Comparison of ENCODE assay signal across 9 cellular contexts in genomic region chr1:183567584-183567983, GRCh38. TPM values are rescaled to one million over a fixed set of nuclear protein-coding genes. Genes with fewer than 3 reads are reported as not detected.
DNase-seq lines count a peak whose midpoint lies in the region; ATAC-seq, FAIRE-seq and TF ChIP-seq lines count a peak whose summit lies in the region.
"Had no signal": no experiment of that assay in that cellular context is flagged by ENCODE, and none has a peak within 500 bp of the region (broad histone marks: within the 10 kb centered on the region; RNA-seq: fewer than 3 reads in every experiment).

No MANE protein-coding gene starts in this region.

- peak; percentile 80 for ATAC-seq in GM12878

- 77% methylated on average over 5 of the region's 5 CpGs for WGBS in GM12878 (ENCODE audit: insufficient coverage, insufficient replicate concordance, low lambda C conversion rate, missing lambda C conversion rate)
- WGBS in hepatocyte (ENCODE audit: low lambda C conversion rate, missing lambda C conversion rate) = 95% methylated on average over 5 of the region's 5 CpGs

- H3K36me3 ChIP-seq in GM12878 (ENCODE audit: control insufficient read depth in 2 of 2, insufficient read depth in 2 of 2, low read length in 1 of 2) = peaks cover 0 to 36% of the 10 kb centered on the region in 2 experiments; a peak in 2 of 4 replicates
- H3K36me3 ChIP-seq in HAP-1 (replicated peaks) = no peaks in the 10 kb centered on the region
- no peaks in the 10 kb centered on the region for H3K36me3 ChIP-seq in hepatocyte (replicated peaks; ENCODE audit: insufficient read depth, low read depth)

- SMC1A ChIA-PET in GM12878 (lab: Charles Lee; ENCODE audit: uncharacterized antibody, unreplicated experiment) = interaction anchor here (0.6 to 5.1 kb wide), 6 partner anchors 13 to 650 kb away, joined by 3 to 37 read pairs (median 4); partner anchors contain the start of gene NCF2

- TF ChIP-seq CTCF in GM20000 (IDR thresholded peaks at IDR 0.05; ENCODE audit: extremely low read depth, missing control alignments) = no peak
- no peak for TF ChIP-seq CTCF in GM12878 (IDR thresholded peaks at IDR 0.05 in 2 of 3, conservative IDR thresholded peaks at IDR 0.05 in 1 of 3; ENCODE audit: control insufficient read depth in 2 of 3, extremely low read depth in 1 of 3, insufficient read depth in 1 of 3, low read depth in 3 of 3, low read length in 3 of 3)
- TF ChIP-seq CTCF in hepatocyte (IDR thresholded peaks at IDR 0.05; ENCODE audit: poor library complexity) = no peak

- H3K27ac ChIP-seq in GM12878 (ENCODE audit: control insufficient read depth, insufficient read depth) = no peak overlapping the region
- H3K27ac ChIP-seq in hepatocyte = no peak overlapping the region

- POLR2A ChIA-PET in GM12878 (lab: Charles Lee) = interaction anchor here (0.8 to 1.8 kb wide), 2 partner anchors 12 to 15 kb away, joined by 3 to 7 read pairs; no protein-coding TSS in a partner anchor

- H3K4me1 ChIP-seq in GM12878 (ENCODE audit: control insufficient read depth, insufficient read depth, low read length) = peaks cover 9% of the 10 kb centered on the region
- H3K4me1 ChIP-seq in HAP-1 = no peaks in the 10 kb centered on the region
- H3K4me1 ChIP-seq in hepatocyte (ENCODE audit: insufficient read depth) = no peaks in the 10 kb centered on the region

- H4K20me1 ChIP-seq in GM12878 (ENCODE audit: control insufficient read depth, insufficient read depth) (no peaks in the 10 kb centered on the region), hepatocyte (ENCODE audit: insufficient read depth, poor library complexity, severe bottlenecking) (no peaks in the 10 kb centered on the region)

- TF ChIP-seq POLR2A in GM12878 (IDR thresholded peaks at IDR 0.05; ENCODE audit: low read depth, low read length) = no peak

- no peaks in the 10 kb centered on the region for H3K27me3 ChIP-seq in GM12878 (replicated peaks in 1 of 2; ENCODE audit: control insufficient read depth in 2 of 2, insufficient read depth in 2 of 2, low read length in 1 of 2)
- H3K27me3 ChIP-seq in HAP-1 (ENCODE audit: low read depth) = no peaks in the 10 kb centered on the region
- no peaks in the 10 kb centered on the region for H3K27me3 ChIP-seq in hepatocyte

- H3K9me2 ChIP-seq in hepatocyte (replicated peaks; ENCODE audit: insufficient read depth) = no peaks in the 10 kb centered on the region

- H3K79me2 ChIP-seq in GM12878 (ENCODE audit: control insufficient read depth, insufficient read depth, low read length) = no peaks in the 10 kb centered on the region
- no peaks in the 10 kb centered on the region for H3K79me2 ChIP-seq in hepatocyte

- no peak overlapping the region; the same call in 1 of the 2 replicates for H3K9ac ChIP-seq in GM12878 (ENCODE audit: control insufficient read depth, insufficient read depth, low read length)

- RAD21 ChIA-PET in GM12878 (lab: Charles Lee; ENCODE audit: unreplicated experiment) = interaction anchor here (1.0 to 2.9 kb wide), 5 partner anchors 12 to 249 kb away, joined by 3 to 10 read pairs (median 5); partner anchors contain the start of gene NCF2

- intact Hi-C loops in GM12878 (cut with micrococcal nuclease; ENCODE audit: unreplicated experiment) = no loop called here

- H3K4me2 ChIP-seq in GM12878 (ENCODE audit: control insufficient read depth, insufficient read depth) (no peak overlapping the region; the same call in 1 of the 2 replicates), hepatocyte (no peak overlapping the region)

- TF ChIP-seq RAD21 in GM12878 (IDR thresholded peaks at IDR 0.05; ENCODE audit: insufficient read depth, low read depth, low read length) = no peak

- in situ Hi-C loops in Caki2 (cut with HindIII; ENCODE audit: low pct_unique_long_range_greater_than_20kb, low sequenced_read_pairs) (no loop called here), GM12878 (cut with MboI) (no loop called here), HAP-1 (cut with MboI; ENCODE audit: low sequenced_read_pairs) (no loop called here)

- BruUV-seq in GM12878 (replicated peaks; lab: Mats Ljungman, UMichigan) = no TSS peak

- no peak for TF ChIP-seq EP300 in GM12878 (IDR thresholded peaks at IDR 0.05; ENCODE audit: borderline replicate concordance in 1 of 2, control insufficient read depth in 1 of 2, low read depth in 2 of 2, low read length in 2 of 2)

- CTCF ChIA-PET in GM12878 (lab: Yijun Ruan, JAX) = interaction anchor here (1.0 to 1.6 kb wide), 5 partner anchors 21 to 117 kb away, joined by 3 to 5 read pairs (median 3); no protein-coding TSS in a partner anchor

- H3K4me3 ChIP-seq in GM12878 (no peak overlapping the region), HAP-1 (no peak overlapping the region), hepatocyte (no peak overlapping the region)

- H2AFZ ChIP-seq in GM12878 (ENCODE audit: control insufficient read depth, low read depth, low read length) (no peak overlapping the region), hepatocyte (no peak overlapping the region)

- H3K9me3 ChIP-seq in GM12878 (replicated peaks; ENCODE audit: control insufficient read depth, insufficient read depth, low read length) = no peaks in the 10 kb centered on the region
- H3K9me3 ChIP-seq in HAP-1 = no peaks in the 10 kb centered on the region
- no peaks in the 10 kb centered on the region for H3K9me3 ChIP-seq in hepatocyte (ENCODE audit: low read depth)

- no peak for FAIRE-seq in GM12878 (lab: Jason Lieb, UNC)
- FAIRE-seq: colon had no signal

- DNase-seq in Caki2 (ENCODE audit: low read depth) (peak; percentile 55), GM20000 (ENCODE audit: low spot score) (peak; percentile 41), LoVo (ENCODE audit: low spot score) (peak; percentile 46), GM12878 (ENCODE audit: low read depth, low spot score) (peak; percentile 17), renal cortical epithelial cell (ENCODE audit: low read depth) (peak; percentile 69), HAP-1 (ENCODE audit: low spot score in 2 of 2) (no peak), NCI-H510A treated with DMSO at 0.1 percent for 48 hours (lab: John Stamatoyannopoulos, UW) (no peak), hepatocyte (ENCODE audit: low spot score) (no peak)

TF ChIP-seq in GM12878, 131 proteins besides CTCF, POLR2A, EP300 and RAD21 (continues in another document):
- TF ChIP-seq BHLHE40 (IDR thresholded peaks at IDR 0.05; ENCODE audit: borderline replicate concordance in 1 of 2, low read depth in 2 of 2, low read length in 1 of 2) (peak; percentile 76 to 85), RUNX3 (IDR thresholded peaks at IDR 0.05; ENCODE audit: low read length) (peak; percentile 86), ESRRA (IDR thresholded peaks at IDR 0.05; ENCODE audit: low read length) (no peak), USF1 (IDR thresholded peaks at IDR 0.05; ENCODE audit: borderline replicate concordance, extremely low read length, insufficient read depth, low read depth, low read length) (peak; percentile 54), ZNF274 (IDR thresholded peaks at IDR 0.05; ENCODE audit: insufficient read depth, insufficient read length) (no peak), PAX8 (IDR thresholded peaks at IDR 0.05) (no peak), CBFB (IDR thresholded peaks at IDR 0.05; ENCODE audit: low read depth) (0 out of 2 replicates have a peak, but pooled peaks have one; percentile 22), IKZF1 (conservative IDR thresholded peaks at IDR 0.05) (peak; percentile 17; the same call in 1 of the 2 replicates)

RNA-seq across cellular contexts. Expression of gene NCF2, which starts 22.7 kb away (rescaled TPM):
- 3.1 and 9.9 TPM in 2 replicates for total RNA-seq in Caki2 (2014; rRNA removed; shearing (Covaris generic); ENCODE audit: low replicate concordance)
- 173 and 175 TPM in 2 replicates for total RNA-seq in GM12878 (2013; cell fraction: nucleolus; rRNA removed)
- total RNA-seq in GM12878 (2014; rRNA removed) (85.5 and 99.5 TPM in 2 replicates), GM12878 (2014; rRNA removed; fragmentation: Illumina TruSeq; extraction: Trizol) (95.7 and 98.4 TPM in 2 replicates), GM12878 (2021) (68.8 and 71.1 TPM in 2 replicates), renal cortical epithelial cell (4.6 and 102 TPM in 2 replicates), hepatocyte (2.4 and 13.7 TPM in 2 replicates)
- 19.4 TPM for polyA plus RNA-seq in GM12878 (2011; ENCODE audit: low read depth)
- polyA plus RNA-seq in GM12878 (2011; rRNA removed) (256 and 273 TPM in 2 replicates), GM12878 (2014; fragmentation: Illumina TruSeq; extraction: Trizol) (96.9 and 98.4 TPM in 2 replicates), GM12878 (2014; fragmentation: Nextera tagmentation; extraction: Ambion mirVana) (10 to 100 TPM; 31.4 to 61.2 TPM), GM12878 (2014; rRNA removed) (82.0 and 91.3 TPM in 2 replicates), GM12878 (2016; fragmentation: Nextera tagmentation; extraction: Ambion mirVana) (10 to 100 TPM; 43.4 to 49.1 TPM), hepatocyte (0.52 and 3.1 TPM in 2 replicates)
- 202 and 240 TPM in 2 replicates for polyA plus RNA-seq in GM12878 (2011; cell fraction: cytosol; rRNA removed)
- 192 and 214 TPM in 2 replicates for polyA plus RNA-seq in GM12878 (2011; cell fraction: nucleus; rRNA removed)
- 24.9 and 29.9 TPM in 2 replicates for polyA plus RNA-seq in GM12878 (2012)
- polyA minus RNA-seq in GM12878 (2011; rRNA and poly(A)+ RNA removed) = 214 and 342 TPM in 2 replicates
- 62.0 and 76.6 TPM in 2 replicates for polyA minus RNA-seq in GM12878 (2011; cell fraction: cytosol; rRNA and poly(A)+ RNA removed)
- 58.5 and 84.8 TPM in 2 replicates for polyA minus RNA-seq in GM12878 (2011; cell fraction: nucleus; rRNA and poly(A)+ RNA removed)

Comparison
In these comparisons a context has a peak if more than half of its experiments do, and no peak if none do; other contexts are left out.
1. DNase-seq: peak in Caki2 (single experiment), GM20000 (single experiment), LoVo (single experiment), GM12878 (single experiment) and renal cortical epithelial cell (single experiment); none in HAP-1 (0 of 2), NCI-H510A treated with DMSO at 0.1 percent for 48 hours (single experiment) and hepatocyte (single experiment).